Comparison of ENCODE assay signal across 10 cellular contexts in genomic region chr1:234875953-234876814, GRCh38.
DNase-seq lines count a peak whose midpoint lies in the region; ATAC-seq and TF ChIP-seq lines count a peak whose summit lies in the region.
"Had no signal": no experiment of that assay in that cellular context is flagged by ENCODE, and none has a peak within 500 bp of the region (broad histone marks: within the 10 kb centered on the region; RNA-seq: fewer than 3 reads in every experiment).

No MANE protein-coding gene starts in this region.

- peaks cover 6% of the 10 kb centered on the region for H3K27me3 Mint-ChIP-seq in neural progenitor cell (ENCODE audit: insufficient read depth, low read depth)

- H3K27ac ChIP-seq in brain microvascular endothelial cell (no peak overlapping the region), neural progenitor cell (no peak overlapping the region), coronary artery (peak overlapping the region in 1 of 2 donors; percentile 13)

- H3K4me3 ChIP-seq in brain microvascular endothelial cell (ENCODE audit: low read depth, low read length) (no peak overlapping the region), neural progenitor cell (no peak overlapping the region), coronary artery (no peak overlapping the region)

- no peak overlapping the region for H2AFZ ChIP-seq in neural progenitor cell (replicated peaks)

- no peaks in the 10 kb centered on the region for H3K36me3 Mint-ChIP-seq in neural progenitor cell

- no peaks in the 10 kb centered on the region for H3K79me2 ChIP-seq in neural progenitor cell (ENCODE audit: low read depth)

- in situ Hi-C loops in brain microvascular endothelial cell (cut with HindIII; ENCODE audit: low pct_ligation_motif_present, low sequenced_read_pairs) = no loop called here

- H3K27me3 ChIP-seq in brain microvascular endothelial cell (replicated peaks) = no peaks in the 10 kb centered on the region
- no peaks in the 10 kb centered on the region for H3K27me3 ChIP-seq in neural progenitor cell

- H3K9ac ChIP-seq in neural progenitor cell = no peak overlapping the region

- no peaks in the 10 kb centered on the region for H3K36me3 ChIP-seq in brain microvascular endothelial cell (replicated peaks)
- no peaks in the 10 kb centered on the region for H3K36me3 ChIP-seq in neural progenitor cell

- no peak overlapping the region for H3K4me3 Mint-ChIP-seq in neural progenitor cell

- H3K27ac Mint-ChIP-seq in neural progenitor cell = peak overlapping the region; percentile 28

- no peak overlapping the region for H3K4me2 ChIP-seq in neural progenitor cell

- no peaks in the 10 kb centered on the region for H3K9me3 ChIP-seq in neural progenitor cell (ENCODE audit: low read depth)

- peaks cover 34% of the 10 kb centered on the region for H3K4me1 Mint-ChIP-seq in neural progenitor cell

- no peaks in the 10 kb centered on the region for H4K20me1 ChIP-seq in neural progenitor cell (ENCODE audit: low read depth)

- H3F3A ChIP-seq in neural progenitor cell (ENCODE audit: low read depth) = peaks cover 5% of the 10 kb centered on the region

- H3K4me1 ChIP-seq in neural progenitor cell = peaks cover 9% of the 10 kb centered on the region

- no peaks in the 10 kb centered on the region for H3K9me3 Mint-ChIP-seq in neural progenitor cell

- no peak for TF ChIP-seq CTCF in brain microvascular endothelial cell (IDR thresholded peaks at IDR 0.05; ENCODE audit: low read depth, low read length, missing control alignments)
- TF ChIP-seq CTCF in neural progenitor cell (IDR thresholded peaks at IDR 0.05) = no peak
- TF ChIP-seq CTCF in coronary artery (IDR thresholded peaks at IDR 0.05) = no peak

- no peak for ATAC-seq in GM21528 (IDR thresholded peaks at IDR 0.05; ENCODE audit: low FRiP score, unreplicated experiment)

- peak; percentile 94 for DNase-seq in CMK (ENCODE audit: low read depth)
- peak; percentile 92 for DNase-seq in MV-4-11 (lab: John Stamatoyannopoulos, UW)
- peak; percentile 42 for DNase-seq in brain microvascular endothelial cell
- DNase-seq in neural progenitor cell (ENCODE audit: low spot score) = no peak
- no peak for DNase-seq in NCI-H1436 (lab: John Stamatoyannopoulos, UW)
- DNase-seq in activated effector memory CD4-positive, alpha-beta T cell treated with Interleukin-2 at 50 U/mL for 16 hours = no peak
- DNase-seq in coronary artery (ENCODE audit: low spot score) = no peak
- DNase-seq: central memory CD4-positive, alpha-beta T cell; NCI-H1092 had no signal

Comparison
In these comparisons a context has a peak if more than half of its experiments do, and no peak if none do; other contexts are left out.
1. DNase-seq: peak in CMK (single experiment), MV-4-11 (single experiment) and brain microvascular endothelial cell (single experiment); none in neural progenitor cell (single experiment), NCI-H1436 (single experiment), activated effector memory CD4-positive, alpha-beta T cell treated with Interleukin-2 at 50 U/mL for 16 hours (single experiment) and coronary artery (single experiment).